In genomic region chr18:33201509-33201926, GRCh38 we compare ENCODE assay signal across 8 cellular contexts.
DNase-seq lines count a peak whose midpoint lies in the region; ATAC-seq and TF ChIP-seq lines count a peak whose summit lies in the region.

No MANE protein-coding gene starts in this region.

- H3K4me1 ChIP-seq in HUES6 (ENCODE audit: control insufficient read depth, insufficient read depth, low read length) = peaks cover 11% of the 10 kb centered on the region; the same call in 1 of the 2 replicates

- H3K4me3 ChIP-seq in AG04450 (ENCODE audit: low read depth, low read length) (no peak overlapping the region), HUES6 (ENCODE audit: low read depth, low read length) (peak overlapping the region; percentile 38), astrocyte of the cerebellum (ENCODE audit: low read depth, low read length) (no peak overlapping the region)

- no peaks in the 10 kb centered on the region for H3K36me3 ChIP-seq in HUES6 (ENCODE audit: control insufficient read depth, insufficient read depth, low read length)

- no peaks in the 10 kb centered on the region for H3K27me3 ChIP-seq in AG04450 (ENCODE audit: control insufficient read depth, insufficient read depth, low read length)
- H3K27me3 ChIP-seq in HUES6 (ENCODE audit: control insufficient read depth, insufficient read depth, low read length) = no peaks in the 10 kb centered on the region

- POLR2A ChIA-PET in AG04450 (lab: Yijun Ruan, JAX) = no interaction called here

- CTCF ChIA-PET in AG04450 (lab: Charles Lee) = interaction anchor here (1.2 to 1.6 kb wide), 5 partner anchors 9 to 486 kb away, joined by 3 to 9 read pairs (median 4); no protein-coding TSS in a partner anchor

- in situ Hi-C loops in astrocyte of the cerebellum (cut with HindIII; ENCODE audit: low sequenced_read_pairs) = no loop called here

- peak; percentile 41 for TF ChIP-seq CTCF in AG04450 (IDR thresholded peaks at IDR 0.05; ENCODE audit: low read depth, low read length)
- TF ChIP-seq CTCF in astrocyte of the cerebellum (IDR thresholded peaks at IDR 0.05; ENCODE audit: low read depth, low read length, missing control alignments) = peak; percentile 85

- H3K27ac ChIP-seq in AG04450 (ENCODE audit: low read depth, low read length) = no peak overlapping the region
- H3K27ac ChIP-seq in HUES6 (ENCODE audit: low read depth, low read length) = no peak overlapping the region

- no peak overlapping the region for H3K9ac ChIP-seq in HUES6 (ENCODE audit: low read length)

- DNase-seq in AG04450 (ENCODE audit: low read depth, low spot score) = no peak
- peak; percentile 66 for DNase-seq in astrocyte of the cerebellum (ENCODE audit: low read depth)
- DNase-seq in left colon = peak in 1 of 2 donors; percentile 15
- no peak for DNase-seq in HuH-7.5 (ENCODE audit: low spot score)
- DNase-seq in NCI-H1694 treated with DMSO at 0.1 percent for 48 hours (lab: John Stamatoyannopoulos, UW) = no peak
- no peak for DNase-seq in stimulated activated CD4-positive, alpha-beta T cell treated with anti-CD3 and anti-CD28 coated beads, Interleukin-4, amount 100 ng/mL, for 24 hours
- DNase-seq in HCEC 1CT = no peak

- peak; percentile 58 for ATAC-seq in left colon

- intact Hi-C loops in left colon (cut with DNase I, micrococcal nuclease) = no loop called here

- H3K9me3 ChIP-seq in AG04450 (ENCODE audit: control insufficient read depth, insufficient read depth, low read length) = no peaks in the 10 kb centered on the region
- no peaks in the 10 kb centered on the region for H3K9me3 ChIP-seq in HUES6 (ENCODE audit: control insufficient read depth, insufficient read depth, low read depth, low read length)
